In genomic region chr17:61755668-61756067, GRCh38 we compare ENCODE assay signal across 24 cellular contexts.
"Had no signal": no experiment of that assay in that cellular context is flagged by ENCODE, and none has a peak within 500 bp of the region (broad histone marks: within the 10 kb centered on the region; RNA-seq: fewer than 3 reads in every experiment).

No MANE protein-coding gene starts in this region.

- H3K9me3 ChIP-seq: stomach, suprapubic skin, testis, thoracic aorta, thyroid gland, transverse colon, upper lobe of left lung, upper lobe of right lung, uterus, vagina had no signal

- H3K27ac ChIP-seq: stomach, suprapubic skin, testis, thoracic aorta, thyroid gland, tibial artery, tibial nerve, transverse colon, upper lobe of left lung, upper lobe of right lung, uterus, vagina had no signal

- H3K36me3 ChIP-seq: stomach, suprapubic skin, thoracic aorta, thyroid gland, tibial artery, tibial nerve, transverse colon, upper lobe of left lung, upper lobe of right lung, vagina had no signal

- DNase-seq: stimulated activated CD4-positive, alpha-beta T cell treated with anti-CD3 and anti-CD28 coated beads, Interleukin-2, amount 100 ng/mL, for 48 hours; stimulated activated CD4-positive, alpha-beta T cell treated with anti-CD3 and anti-CD28 coated beads, Interleukin-4, amount 100 ng/mL, for 1 hour; stimulated activated CD4-positive, alpha-beta T cell treated with anti-CD3 and anti-CD28 coated beads, Interleukin-4, amount 100 ng/mL, for 24 hours; stimulated activated CD4-positive, alpha-beta T cell treated with anti-CD3 and anti-CD28 coated beads, Interleukin-4, amount 100 ng/mL, for 4 hours; stimulated activated CD8-positive, alpha-beta memory T cell treated with anti-CD3 and anti-CD28 coated beads, Interleukin-4, amount 100 ng/mL, for 48 hours; stimulated activated naive B cell treated with anti-CD40 and anti-IgM and Interleukin-4, amounts not matched to agents 10 μg/mL and 1 μg/mL and 100 μg/mL, for 72 hours; stimulated activated naive CD4-positive, alpha-beta T cell; stimulated activated naive CD4-positive, alpha-beta T cell treated with Interleukin-2 at 50 U/mL for 16 hours; stimulated activated naive CD8-positive, alpha-beta T cell treated with anti-CD3 and anti-CD28 coated beads, Interleukin-15, amount 100 ng/mL, for 72 hours; stimulated activated naive CD8-positive, alpha-beta T cell treated with anti-CD3 and anti-CD28 coated beads, Interleukin-15, Interleukin-2, amounts not matched to agents 100 U/mL and 50 U/mL, for 24 hours; stomach; substantia nigra; testis; thyroid gland; tibial artery; transverse colon; trophoblast cell; upper lobe of left lung; upper lobe of right lung; uterus had no signal

- H3K27me3 ChIP-seq: stomach, suprapubic skin, testis, thyroid gland, tibial artery, tibial nerve, transverse colon, upper lobe of left lung, upper lobe of right lung, uterus, vagina had no signal

- H3K4me3 ChIP-seq: stomach, suprapubic skin, testis, thoracic aorta, thyroid gland, tibial artery, tibial nerve, transverse colon, upper lobe of left lung, upper lobe of right lung, uterus, vagina had no signal

- H3K4me1 ChIP-seq: stomach, suprapubic skin, testis, thyroid gland, tibial artery, tibial nerve, transverse colon, upper lobe of left lung, upper lobe of right lung, uterus, vagina had no signal
